24 cellular contexts compared by ENCODE assay signal in the genomic region with DNA sequence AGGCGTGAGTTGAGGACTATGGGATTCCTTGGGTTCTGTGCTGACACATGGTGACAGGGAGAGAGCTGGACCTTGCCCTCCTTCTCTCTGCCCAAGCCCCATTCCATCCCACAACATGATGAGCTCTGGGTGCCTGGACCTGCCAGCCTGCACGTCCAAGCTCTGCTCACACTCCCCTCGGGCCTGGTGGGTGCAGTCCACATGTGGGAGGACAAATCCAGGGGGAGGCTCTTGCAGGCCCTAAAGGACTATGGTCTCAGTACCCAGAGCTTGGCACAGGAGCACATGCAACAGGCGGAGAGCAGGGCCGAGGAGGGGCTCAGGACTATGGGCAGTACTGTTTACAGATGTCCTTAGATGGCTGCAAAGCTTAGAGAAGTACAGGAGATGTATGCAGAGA.
"Had no signal": no experiment of that assay in that cellular context is flagged by ENCODE, and none has a peak within 500 bp of the region (broad histone marks: within the 10 kb centered on the region; RNA-seq: fewer than 3 reads in every experiment).

No MANE protein-coding gene starts in this region.

- H3K27me3 ChIP-seq: adrenal gland, heart right ventricle, spleen, tibial nerve, vagina had no signal

- H3K4me1 ChIP-seq: adrenal gland, lower lobe of right lung, prostate gland, spleen, tibial nerve, vagina had no signal

- ATAC-seq: activated CD4-positive, alpha-beta T cell treated with anti-CD3 and anti-CD28 coated beads for 36 hours; activated T-helper 17 cell treated with anti-CD3 and anti-CD28 coated beads, Interleukin-2, amount 50 U/mL, for 72 hours; heart right ventricle; left colon; lower lobe of right lung; mucosa of descending colon had no signal

- H3K27ac ChIP-seq: adrenal gland, heart right ventricle, lower lobe of right lung, prostate gland, spleen, tibial nerve, vagina had no signal

- H3K36me3 ChIP-seq: prostate gland had no signal

- H3K4me3 ChIP-seq: adrenal gland, heart right ventricle, lower lobe of right lung, mucosa of descending colon, prostate gland, spleen, tibial nerve, vagina had no signal

- FAIRE-seq: bronchial epithelial cell had no signal

- DNase-seq: activated B cell treated with CpG ODN at 0.5 μM for 24 hours; activated CD4-positive, alpha-beta T cell treated with anti-CD3 and anti-CD28 coated beads for 36 hours; activated CD4-positive, alpha-beta T cell treated with anti-CD3 and anti-CD28 coated beads, Interleukin-2, amount 50 U/mL, for 4 hours; activated T-cell treated with anti-CD3 and anti-CD28 coated beads, Interleukin-2, amount 50 U/mL, for 1 hour; adrenal gland; cortex of kidney; effector CD4-positive, alpha-beta T cell; erythroblast; foreskin fibroblast; heart right ventricle; islet precursor cell; left colon; lower lobe of right lung; mesendoderm; mucosa of descending colon; spleen; stimulated activated CD4-positive, alpha-beta T cell treated with anti-CD3 and anti-CD28 coated beads, Interleukin-4, amount 100 ng/mL, for 24 hours; stimulated activated naive CD4-positive, alpha-beta T cell treated with Interleukin-2 at 50 U/mL for 16 hours; T1000 had no signal

- H3K9me3 ChIP-seq: adrenal gland, heart right ventricle, lower lobe of right lung, mucosa of descending colon, prostate gland, spleen, tibial nerve, vagina had no signal
